Comparison of ENCODE assay signal across 15 cellular contexts in genomic region chr14:22538671-22539228, GRCh38. TPM values are rescaled to one million over a fixed set of nuclear protein-coding genes. Genes with fewer than 3 reads are reported as not detected.
DNase-seq lines count a peak whose midpoint lies in the region; ATAC-seq and TF ChIP-seq lines count a peak whose summit lies in the region.
"Had no signal": no experiment of that assay in that cellular context is flagged by ENCODE, and none has a peak within 500 bp of the region (broad histone marks: within the 10 kb centered on the region; RNA-seq: fewer than 3 reads in every experiment).

No MANE protein-coding gene starts in this region.

- CTCF ChIA-PET in activated CD4-positive, alpha-beta memory T cell treated with anti-CD3 and anti-CD28 coated beads, Interleukin-2, amount 10 ng/mL, durations not matched to agents 7 days and 5 days (lab: Charles Lee): interaction anchor here (2.9 to 7.0 kb wide), 4 partner anchors 11 to 32 kb away, joined by 8 to 55 read pairs (median 19); no protein-coding TSS in a partner anchor
- CTCF ChIA-PET in HEK293T (lab: Yijun Ruan, JAX): interaction anchor here (0.6 kb wide), 1 partner anchor 14 kb away, joined by 3 read pairs; no protein-coding TSS in a partner anchor

- H3K27ac ChIP-seq in heart right ventricle: peak overlapping the region in 6 of 10 donors; percentile 12 to 61 (median 42)
- peak overlapping the region in 4 of 12 donors; percentile 15 to 87 (median 44) for H3K27ac ChIP-seq in heart left ventricle
- peak overlapping the region in 3 of 4 donors; percentile 31 to 72 (median 66) for H3K27ac ChIP-seq in esophagus squamous epithelium
- H3K27ac ChIP-seq in uterus: peak overlapping the region; percentile 84 to 87
- H3K27ac ChIP-seq: hepatocyte, left lung, neutrophil had no signal

- 69 to 73% methylated on average over 5 of the region's 5 CpGs for WGBS in heart right ventricle, 2 donors
- WGBS in heart left ventricle, 4 donors: 64 to 83% (median 77%) methylated on average over 5 of the region's 5 CpGs
- WGBS in esophagus squamous epithelium, 2 donors: 83 to 91% methylated on average over 2 of the region's 5 CpGs
- WGBS in lower leg skin, 2 donors: 79 to 86% methylated on average over 5 of the region's 5 CpGs

- peaks cover 94% of the 10 kb centered on the region for H3K4me1 Mint-ChIP-seq in activated CD4-positive, alpha-beta memory T cell treated with anti-CD3 and anti-CD28 coated beads, Interleukin-2, amount 10 ng/mL, durations not matched to agents 7 days and 5 days
- H3K4me1 Mint-ChIP-seq in chondrocyte (ENCODE audit: low read depth): peaks cover 44% of the 10 kb centered on the region

- TF ChIP-seq POLR2A in heart left ventricle (IDR thresholded peaks at IDR 0.05): no peak
- TF ChIP-seq POLR2A in esophagus squamous epithelium (IDR thresholded peaks at IDR 0.05): no peak
- no peak for TF ChIP-seq POLR2A in uterus (IDR thresholded peaks at IDR 0.05)
- TF ChIP-seq POLR2A in lower leg skin (IDR thresholded peaks at IDR 0.05): no peak

- no peaks in the 10 kb centered on the region for H3K36me3 ChIP-seq in heart right ventricle
- H3K36me3 ChIP-seq in heart left ventricle: no peaks in the 10 kb centered on the region
- H3K36me3 ChIP-seq in esophagus squamous epithelium: no peaks in the 10 kb centered on the region
- no peaks in the 10 kb centered on the region for H3K36me3 ChIP-seq in uterus
- H3K36me3 ChIP-seq: HAP-1, left lung, neutrophil had no signal

- H3K36me3 Mint-ChIP-seq in activated CD4-positive, alpha-beta memory T cell treated with anti-CD3 and anti-CD28 coated beads, Interleukin-2, amount 10 ng/mL, durations not matched to agents 7 days and 5 days (ENCODE audit: low read depth): peaks cover 95% of the 10 kb centered on the region
- H3K36me3 Mint-ChIP-seq in chondrocyte (ENCODE audit: low read depth): no peaks in the 10 kb centered on the region

- intact Hi-C loops in heart right ventricle (cut with DNase I): no loop called here
- intact Hi-C loops in heart left ventricle (cut with DNase I): loop anchor here in 1 of 10 donors (10.0 kb wide), 1 partner anchor 64 kb away; no protein-coding TSS in a partner anchor
- intact Hi-C loops in esophagus squamous epithelium (cut with DNase I): no loop called here
- intact Hi-C loops in uterus (cut with DNase I; ENCODE audit: low total_unique reads): no loop called here
- intact Hi-C loops in lower leg skin (cut with DNase I; ENCODE audit: low total_unique reads): no loop called here

- H3K4me3 ChIP-seq in heart right ventricle (peak overlapping the region in 1 of 10 donors; percentile 12), heart left ventricle (peak overlapping the region in 1 of 12 donors; percentile 15), esophagus squamous epithelium (peak overlapping the region in 1 of 4 donors; percentile 4), uterus (no peak overlapping the region), lower leg skin (ENCODE audit: low read depth, poor library complexity, severe bottlenecking) (no peak overlapping the region)
- H3K4me3 ChIP-seq: HAP-1, hepatocyte, left lung had no signal

- peak overlapping the region; percentile 69 for H3K4me3 Mint-ChIP-seq in activated CD4-positive, alpha-beta memory T cell treated with anti-CD3 and anti-CD28 coated beads, Interleukin-2, amount 10 ng/mL, durations not matched to agents 7 days and 5 days
- H3K4me3 Mint-ChIP-seq in chondrocyte (ENCODE audit: unreplicated experiment): no peak overlapping the region

- DNase-seq in heart right ventricle (no peak), heart left ventricle (no peak), esophagus squamous epithelium (lab: John Stamatoyannopoulos, UW) (no peak), uterus (no peak), chondrocyte (ENCODE audit: low spot score) (no peak), lower leg skin (ENCODE audit: low spot score in 2 of 2) (no peak), HEK293T (ENCODE audit: extremely low spot score) (no peak)
- no peak for DNase-seq in activated CD4-positive, alpha-beta memory T cell treated with anti-CD3 and anti-CD28 coated beads, Interleukin-2, amount 10 ng/mL, durations not matched to agents 7 days and 5 days
- DNase-seq: left lung, NCI-H1105 treated with DMSO at 0.1 percent for 48 hours, NCI-H510A, RPMI8226 had no signal

- H3K27me3 ChIP-seq in heart right ventricle: no peaks in the 10 kb centered on the region
- no peaks in the 10 kb centered on the region for H3K27me3 ChIP-seq in heart left ventricle
- H3K27me3 ChIP-seq in esophagus squamous epithelium: no peaks in the 10 kb centered on the region
- no peaks in the 10 kb centered on the region for H3K27me3 ChIP-seq in uterus
- H3K27me3 ChIP-seq: hepatocyte, left lung, neutrophil had no signal

- H3K27me3 Mint-ChIP-seq in activated CD4-positive, alpha-beta memory T cell treated with anti-CD3 and anti-CD28 coated beads, Interleukin-2, amount 10 ng/mL, durations not matched to agents 7 days and 5 days: no peaks in the 10 kb centered on the region
- H3K27me3 Mint-ChIP-seq in chondrocyte (ENCODE audit: low read depth): no peaks in the 10 kb centered on the region

- no peak for TF ChIP-seq CTCF in heart right ventricle (IDR thresholded peaks at IDR 0.05)
- no peak for TF ChIP-seq CTCF in heart left ventricle (IDR thresholded peaks at IDR 0.05)
- no peak for TF ChIP-seq CTCF in esophagus squamous epithelium (IDR thresholded peaks at IDR 0.05)
- no peak for TF ChIP-seq CTCF in uterus (IDR thresholded peaks at IDR 0.05)
- TF ChIP-seq CTCF in chondrocyte (IDR thresholded peaks at IDR 0.05): no peak
- TF ChIP-seq CTCF in lower leg skin (IDR thresholded peaks at IDR 0.05): no peak

- H3K4me1 ChIP-seq in heart right ventricle (peaks cover 0 to 59% (median 24%) of the 10 kb centered on the region in 9 donors), heart left ventricle (peaks cover 0 to 78% (median 21%) of the 10 kb centered on the region in 12 donors), esophagus squamous epithelium (peaks cover 5 to 58% (median 29%) of the 10 kb centered on the region in 3 donors), uterus (peaks cover 0 to 7% of the 10 kb centered on the region in 2 donors)
- H3K4me1 ChIP-seq: HAP-1 had no signal

- POLR2A ChIA-PET in activated CD4-positive, alpha-beta memory T cell treated with anti-CD3 and anti-CD28 coated beads, Interleukin-2, amount 10 ng/mL, durations not matched to agents 7 days and 5 days (lab: Charles Lee): interaction anchor here (0.9 to 8.3 kb wide), 18 partner anchors 9 to 1270 kb away, joined by 3 to 484 read pairs (median 6); partner anchors contain the start of gene DAD1
- POLR2A ChIA-PET in HEK293T (lab: Yijun Ruan, JAX): no interaction called here

- H3K9me3 ChIP-seq in heart right ventricle (no peaks in the 10 kb centered on the region), heart left ventricle (no peaks in the 10 kb centered on the region), esophagus squamous epithelium (no peaks in the 10 kb centered on the region), uterus (no peaks in the 10 kb centered on the region)
- H3K9me3 ChIP-seq: HAP-1, left lung, neutrophil had no signal

- H3K9me3 Mint-ChIP-seq in activated CD4-positive, alpha-beta memory T cell treated with anti-CD3 and anti-CD28 coated beads, Interleukin-2, amount 10 ng/mL, durations not matched to agents 7 days and 5 days: no peaks in the 10 kb centered on the region
- no peaks in the 10 kb centered on the region for H3K9me3 Mint-ChIP-seq in chondrocyte (ENCODE audit: low read depth)

- ATAC-seq in heart right ventricle: peak in 1 of 8 donors; percentile 27
- no peak for ATAC-seq in heart left ventricle
- ATAC-seq: left lung had no signal

- H3K27ac Mint-ChIP-seq in activated CD4-positive, alpha-beta memory T cell treated with anti-CD3 and anti-CD28 coated beads, Interleukin-2, amount 10 ng/mL, durations not matched to agents 7 days and 5 days: peak overlapping the region; percentile 87
- no peak overlapping the region for H3K27ac Mint-ChIP-seq in chondrocyte (ENCODE audit: unreplicated experiment)

TF ChIP-seq in HEK293T, 16 proteins besides CTCF, POLR2A, EP300 and RAD21 (continues in another document):
- TF ChIP-seq, protein P1, sequence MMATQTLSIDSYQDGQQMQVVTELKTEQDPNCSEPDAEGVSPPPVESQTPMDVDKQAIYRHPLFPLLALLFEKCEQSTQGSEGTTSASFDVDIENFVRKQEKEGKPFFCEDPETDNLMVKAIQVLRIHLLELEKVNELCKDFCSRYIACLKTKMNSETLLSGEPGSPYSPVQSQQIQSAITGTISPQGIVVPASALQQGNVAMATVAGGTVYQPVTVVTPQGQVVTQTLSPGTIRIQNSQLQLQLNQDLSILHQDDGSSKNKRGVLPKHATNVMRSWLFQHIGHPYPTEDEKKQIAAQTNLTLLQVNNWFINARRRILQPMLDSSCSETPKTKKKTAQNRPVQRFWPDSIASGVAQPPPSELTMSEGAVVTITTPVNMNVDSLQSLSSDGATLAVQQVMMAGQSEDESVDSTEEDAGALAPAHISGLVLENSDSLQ (IDR thresholded peaks at IDR 0.05): no peak
- TF ChIP-seq LEF1 (IDR thresholded peaks at IDR 0.05; ENCODE audit: borderline replicate concordance) (no peak), L3MBTL2 (conservative IDR thresholded peaks at IDR 0.05) (no peak), CTBP1 (IDR thresholded peaks at IDR 0.05; ENCODE audit: borderline replicate concordance) (no peak), ZNF384 (IDR thresholded peaks at IDR 0.05) (no peak), FOXM1 (IDR thresholded peaks at IDR 0.05; ENCODE audit: borderline replicate concordance) (no peak), ELF4 (IDR thresholded peaks at IDR 0.05) (no peak), TARDBP (IDR thresholded peaks at IDR 0.05) (no peak), FOXK2 (IDR thresholded peaks at IDR 0.05) (no peak), NFRKB (IDR thresholded peaks at IDR 0.05) (no peak)

RNA-seq across cellular contexts. Expression of gene DAD1, which starts 50.3 kb away (rescaled TPM):
- 100 to 1,000 TPM; 115 to 182 (median 136) TPM for total RNA-seq in heart right ventricle
- 100 to 1,000 TPM in 1 of 2 donors, 10 to 100 TPM in 1; 82.4 to 420 TPM for polyA plus RNA-seq in heart right ventricle
- 100 to 1,000 TPM; 108 to 236 (median 147) TPM for total RNA-seq in heart left ventricle
- 100 to 1,000 TPM; 129 to 402 TPM for polyA plus RNA-seq in heart left ventricle
- total RNA-seq in activated CD4-positive, alpha-beta memory T cell treated with anti-CD3 and anti-CD28 coated beads, Interleukin-2, amount 10 ng/mL, durations not matched to agents 7 days and 5 days: 100 to 1,000 TPM; 160 to 167 TPM
- 100 to 1,000 TPM; 174 to 280 (median 225) TPM for total RNA-seq in esophagus squamous epithelium
- 100 to 1,000 TPM in 3 of 4 donors, 10 to 100 TPM in 1; 92.2 to 375 (median 207) TPM for total RNA-seq in uterus
- 248 to 266 TPM (median 253 TPM) in 3 replicates for total RNA-seq in chondrocyte
- total RNA-seq in lower leg skin: 100 to 1,000 TPM; 103 to 131 (median 124) TPM

RNA-seq across cellular contexts. Expression of gene ABHD4, which starts 59.4 kb away (rescaled TPM):
- total RNA-seq in heart right ventricle (10 to 100 TPM; 14.9 to 35.7 (median 22.7) TPM), heart left ventricle (10 to 100 TPM; 16.8 to 35.5 (median 25.9) TPM), esophagus squamous epithelium (10 to 100 TPM; 22.9 to 45.4 (median 30.1) TPM), uterus (10 to 100 TPM; 17.9 to 40.0 (median 28.6) TPM), chondrocyte (52.1 to 89.9 TPM (median 88.0 TPM) in 3 replicates), lower leg skin (10 to 100 TPM; 20.5 to 29.3 (median 28.5) TPM)
- polyA plus RNA-seq in heart right ventricle (10 to 100 TPM; 13.7 to 15.1 TPM), heart left ventricle (10 to 100 TPM; 10.4 to 18.0 TPM)
- 10 to 100 TPM; 16.7 to 20.7 TPM for total RNA-seq in activated CD4-positive, alpha-beta memory T cell treated with anti-CD3 and anti-CD28 coated beads, Interleukin-2, amount 10 ng/mL, durations not matched to agents 7 days and 5 days
